14 cellular contexts compared by ENCODE assay signal in genomic region chr13:22837980-22838615, GRCh38.
DNase-seq lines count a peak whose midpoint lies in the region; ATAC-seq and TF ChIP-seq lines count a peak whose summit lies in the region.
"Had no signal": no experiment of that assay in that cellular context is flagged by ENCODE, and none has a peak within 500 bp of the region (broad histone marks: within the 10 kb centered on the region; RNA-seq: fewer than 3 reads in every experiment).

No MANE protein-coding gene starts in this region.

- TF ChIP-seq CTCF in fibroblast of lung (conservative IDR thresholded peaks at IDR 0.05 in 1 of 2, IDR thresholded peaks at IDR 0.05 in 1 of 2; ENCODE audit: low read depth in 1 of 2, low read length in 2 of 2) (no peak), ovary (IDR thresholded peaks at IDR 0.05) (no peak), transverse colon (IDR thresholded peaks at IDR 0.05) (no peak)

- H3K9ac ChIP-seq in fibroblast of lung (ENCODE audit: insufficient read depth, low read length) = no peak overlapping the region

- peak overlapping the region in 1 of 8 donors; percentile 17 for H3K4me3 Mint-ChIP-seq in CD4-positive, alpha-beta memory T cell
- H3K4me3 Mint-ChIP-seq: activated T-cell treated with anti-CD3 and anti-CD28 coated beads, Interleukin-2, amount 50 U/mL, for 4 hours had no signal

- intact Hi-C loops in ovary (cut with DNase I) (no loop called here), transverse colon (cut with DNase I; ENCODE audit: low total_unique reads) (no loop called here)
- intact Hi-C loops in CD4-positive, alpha-beta memory T cell (cut with micrococcal nuclease) = no loop called here

- no peaks in the 10 kb centered on the region for H3K79me2 ChIP-seq in fibroblast of lung (ENCODE audit: control insufficient read depth, insufficient read depth, low read length)

- no peaks in the 10 kb centered on the region for H4K20me1 ChIP-seq in fibroblast of lung (ENCODE audit: control insufficient read depth, extremely low read depth, insufficient read depth, low read length)

- ATAC-seq in GM18858 (IDR thresholded peaks at IDR 0.05; ENCODE audit: unreplicated experiment) = no peak
- ATAC-seq: A549; activated T-cell treated with anti-CD3 and anti-CD28 coated beads, Interleukin-2, amount 50 U/mL, for 4 hours had no signal

- H3K36me3 ChIP-seq in fibroblast of lung (ENCODE audit: control insufficient read depth, insufficient read depth, low read length) (no peaks in the 10 kb centered on the region), ovary (no peaks in the 10 kb centered on the region), transverse colon (no peaks in the 10 kb centered on the region)
- no peaks in the 10 kb centered on the region for H3K36me3 ChIP-seq in CD4-positive, alpha-beta memory T cell (ENCODE audit: insufficient read depth, low read length)

- in situ Hi-C loops in transverse colon (cut with MboI; ENCODE audit: low pct_ligation_motif_present in 1 of 4, low pct_unique_long_range_greater_than_20kb in 1 of 4, low sequenced_read_pairs in 3 of 4) = no loop called here

- TF ChIP-seq EP300 in ovary (IDR thresholded peaks at IDR 0.05) (no peak), transverse colon (IDR thresholded peaks at IDR 0.05; ENCODE audit: low read depth) (no peak)

- CTCF ChIA-PET in CD4-positive, alpha-beta memory T cell (lab: Charles Lee; ENCODE audit: partially characterized antibody) = interaction anchor here (1.4 kb wide), 1 partner anchor 10 kb away, joined by 3 read pairs; no protein-coding TSS in a partner anchor

- no peak overlapping the region for H3K27ac Mint-ChIP-seq in CD4-positive, alpha-beta memory T cell
- H3K27ac Mint-ChIP-seq: progenitor cell of endocrine pancreas had no signal

- H3K9me3 Mint-ChIP-seq in CD4-positive, alpha-beta memory T cell = no peaks in the 10 kb centered on the region
- H3K9me3 Mint-ChIP-seq: activated T-cell treated with anti-CD3 and anti-CD28 coated beads, Interleukin-2, amount 50 U/mL, for 4 hours had no signal

- POLR2A ChIA-PET in CD4-positive, alpha-beta memory T cell (lab: Charles Lee; ENCODE audit: partially characterized antibody) = no interaction called here

- H3K27me3 ChIP-seq in fibroblast of lung (ENCODE audit: control insufficient read depth, insufficient read depth, low read length) = no peaks in the 10 kb centered on the region
- no peaks in the 10 kb centered on the region for H3K27me3 ChIP-seq in ovary
- H3K27me3 ChIP-seq in transverse colon = peaks cover 12% of the 10 kb centered on the region
- no peaks in the 10 kb centered on the region for H3K27me3 ChIP-seq in CD4-positive, alpha-beta memory T cell (ENCODE audit: insufficient read depth, low read length)

- H3K4me1 Mint-ChIP-seq in CD4-positive, alpha-beta memory T cell = no peaks in the 10 kb centered on the region

- H3K27ac ChIP-seq in fibroblast of lung (ENCODE audit: insufficient read depth, low read length) (no peak overlapping the region), ovary (no peak overlapping the region), transverse colon (no peak overlapping the region)
- no peak overlapping the region for H3K27ac ChIP-seq in CD4-positive, alpha-beta memory T cell (ENCODE audit: low read depth, low read length)
- H3K27ac ChIP-seq: A549 had no signal

- no peaks in the 10 kb centered on the region for H3K36me3 Mint-ChIP-seq in CD4-positive, alpha-beta memory T cell

- DNase-seq in NCI-H510A treated with DMSO at 0.1 percent for 48 hours (lab: John Stamatoyannopoulos, UW) (peak; percentile 19), NCI-H510A (lab: John Stamatoyannopoulos, UW) (no peak), fibroblast of lung (ENCODE audit: low read depth in 2 of 2) (no peak), ovary (no peak), transverse colon (no peak)
- DNase-seq in stimulated activated CD4-positive, alpha-beta T cell treated with anti-CD3 and anti-CD28 coated beads, Interleukin-4, amount 100 ng/mL, for 24 hours = no peak
- no peak for DNase-seq in CD4-positive, alpha-beta memory T cell
- DNase-seq: activated CD4-positive, CD25-positive, alpha-beta regulatory T cell treated with anti-CD3 and anti-CD28 coated beads, Interleukin-2, amount 50 U/mL, for 72 hours; activated T-cell treated with anti-CD3 and anti-CD28 coated beads, Interleukin-2, amount 50 U/mL, for 4 hours; dermis blood vessel endothelial cell; T-helper 1 cell had no signal

- H3K4me3 ChIP-seq in fibroblast of lung (replicated peaks in 1 of 4; ENCODE audit: control extremely low read depth in 1 of 4, insufficient read depth in 1 of 4, low read depth in 3 of 4, low read length in 4 of 4) (peak overlapping the region in 2 of 4 experiments; percentile 25 to 34), ovary (peak overlapping the region; percentile 22), transverse colon (peak overlapping the region in 3 of 4 donors; percentile 13 to 25 (median 15))
- no peak overlapping the region for H3K4me3 ChIP-seq in CD4-positive, alpha-beta memory T cell (ENCODE audit: low read length in 2 of 2)
- H3K4me3 ChIP-seq: A549 had no signal

- peak overlapping the region; percentile 15 for H3K4me2 ChIP-seq in fibroblast of lung (ENCODE audit: extremely low read depth, insufficient read depth, low read length)
- H3K4me2 ChIP-seq: A549 had no signal

- 26 to 47% (median 27%) methylated on average over 40 to 45 of the region's 45 CpGs for WGBS in ovary, 3 donors
- 0 to 56% methylated on average over 1 to 32 of the region's 45 CpGs for WGBS in transverse colon (ENCODE audit: low coverage in 1 of 2), 2 donors

- H3K4me1 ChIP-seq in fibroblast of lung (ENCODE audit: control insufficient read depth, extremely low read depth, insufficient read depth, low read length) (no peaks in the 10 kb centered on the region), ovary (ENCODE audit: insufficient read depth) (no peaks in the 10 kb centered on the region), transverse colon (peaks cover 0 to 4% (median 0%) of the 10 kb centered on the region in 4 donors)
- no peaks in the 10 kb centered on the region for H3K4me1 ChIP-seq in CD4-positive, alpha-beta memory T cell (ENCODE audit: insufficient read depth, low read length)
- H3K4me1 ChIP-seq: A549 had no signal

- H2AFZ ChIP-seq in fibroblast of lung (ENCODE audit: low read length) = no peak overlapping the region

- H3K9me3 ChIP-seq in fibroblast of lung (ENCODE audit: control insufficient read depth, insufficient read depth, low read depth, low read length) (no peaks in the 10 kb centered on the region), ovary (no peaks in the 10 kb centered on the region), transverse colon (no peaks in the 10 kb centered on the region)
- H3K9me3 ChIP-seq in CD4-positive, alpha-beta memory T cell (ENCODE audit: control insufficient read depth in 1 of 2, low read length in 2 of 2) = no peaks in the 10 kb centered on the region
- H3K9me3 ChIP-seq: A549 had no signal

- TF ChIP-seq POLR2A in ovary (IDR thresholded peaks at IDR 0.05) (no peak), transverse colon (IDR thresholded peaks at IDR 0.05) (no peak)

- peaks cover 11 to 12% of the 10 kb centered on the region in 2 donors for H3K27me3 Mint-ChIP-seq in CD4-positive, alpha-beta memory T cell
- H3K27me3 Mint-ChIP-seq: progenitor cell of endocrine pancreas had no signal

Comparison
In these comparisons a context has a peak if more than half of its experiments do, and no peak if none do; other contexts are left out.
1. H3K4me3 ChIP-seq: peak in ovary (single experiment) and transverse colon (3 of 4); none in CD4-positive, alpha-beta memory T cell (0 of 2).